Comparison of ENCODE assay signal across 1 cellular context in genomic region chr12:58711968-58712367, GRCh38.
TF ChIP-seq lines count a peak whose summit lies in the region.

No MANE protein-coding gene starts in this region.

TF ChIP-seq in WTC11, 78 proteins besides CTCF, POLR2A, EP300 and RAD21 (continued from another document):
- TF ChIP-seq PRDM15 (CRISPR knock-in tag; IDR thresholded peaks at IDR 0.05) (no peak), ZBTB21 (CRISPR knock-in tag; IDR thresholded peaks at IDR 0.05; ENCODE audit: borderline replicate concordance) (no peak), NFATC4 (CRISPR knock-in tag; IDR thresholded peaks at IDR 0.05) (no peak), ELF4 (CRISPR knock-in tag; IDR thresholded peaks at IDR 0.05; ENCODE audit: low read depth) (no peak), IRF1 (CRISPR knock-in tag; IDR thresholded peaks at IDR 0.05) (no peak), ZNF138 (CRISPR knock-in tag; conservative IDR thresholded peaks at IDR 0.05) (no peak), ZNF317 (CRISPR knock-in tag; IDR thresholded peaks at IDR 0.05; ENCODE audit: borderline replicate concordance, low read depth) (no peak)
